In genomic region chr9:20622330-20623020, GRCh38 we compare ENCODE assay signal across 8 cellular contexts. TPM values are rescaled to one million over a fixed set of nuclear protein-coding genes. Genes with fewer than 3 reads are reported as not detected.
DNase-seq lines count a peak whose midpoint lies in the region; ATAC-seq and TF ChIP-seq lines count a peak whose summit lies in the region.

TSS of gene MLLT3 (minus strand) at chr9:20622499.

- peak; percentile 84 for ATAC-seq in GM19372 (IDR thresholded peaks at IDR 0.05; ENCODE audit: low read depth, unreplicated experiment)
- peak; percentile 85 for ATAC-seq in HG03521 (IDR thresholded peaks at IDR 0.05; ENCODE audit: unreplicated experiment)
- peak; percentile 84 for ATAC-seq in activated CD8-positive, alpha-beta T cell treated with anti-CD3 and anti-CD28 coated beads, Interleukin-2, amount 10 ng/mL, durations not matched to agents 7 days and 5 days

- CTCF ChIA-PET in activated CD8-positive, alpha-beta T cell treated with anti-CD3 and anti-CD28 coated beads, Interleukin-2, amount 10 ng/mL, durations not matched to agents 7 days and 5 days (lab: Charles Lee), result interaction anchor here (0.6 to 6.6 kb wide), 33 partner anchors 12 to 698 kb away, joined by 3 to 115 read pairs (median 4); partner anchors contain the start of gene FOCAD

- peaks cover under 1% of the 10 kb centered on the region for H3K27me3 Mint-ChIP-seq in activated CD8-positive, alpha-beta T cell treated with anti-CD3 and anti-CD28 coated beads, Interleukin-2, amount 10 ng/mL, durations not matched to agents 7 days and 5 days (ENCODE audit: low read depth)

- no peaks in the 10 kb centered on the region for H3K9me3 Mint-ChIP-seq in activated CD8-positive, alpha-beta T cell treated with anti-CD3 and anti-CD28 coated beads, Interleukin-2, amount 10 ng/mL, durations not matched to agents 7 days and 5 days (ENCODE audit: insufficient read depth)

- H3K4me3 Mint-ChIP-seq in activated CD8-positive, alpha-beta T cell treated with anti-CD3 and anti-CD28 coated beads, Interleukin-2, amount 10 ng/mL, durations not matched to agents 7 days and 5 days, result peak within 1 kb of the TSS; percentile 94

- H3K36me3 Mint-ChIP-seq in activated CD8-positive, alpha-beta T cell treated with anti-CD3 and anti-CD28 coated beads, Interleukin-2, amount 10 ng/mL, durations not matched to agents 7 days and 5 days (ENCODE audit: low read depth), result peaks cover 39% of the 10 kb centered on the region

- H3K27ac Mint-ChIP-seq in activated CD8-positive, alpha-beta T cell treated with anti-CD3 and anti-CD28 coated beads, Interleukin-2, amount 10 ng/mL, durations not matched to agents 7 days and 5 days, result peak within 1 kb of the TSS; percentile 94

- peak; percentile 98 for DNase-seq in NCI-H748 (lab: John Stamatoyannopoulos, UW; ENCODE audit: unreplicated experiment)
- peak; percentile 98 for DNase-seq in activated CD8-positive, alpha-beta T cell treated with anti-CD3 and anti-CD28 coated beads, Interleukin-2, amount 10 ng/mL, durations not matched to agents 7 days and 5 days
- peak; percentile 96 for DNase-seq in effector CD4-positive, alpha-beta T cell
- peak; percentile 96 for DNase-seq in lung microvascular endothelial cell (ENCODE audit: low read depth in 2 of 2)
- peak; percentile 88 to 96 (median 95) for DNase-seq in stimulated activated CD4-positive, alpha-beta T cell treated with anti-CD3 and anti-CD28 coated beads, TNF-alpha, amount 100 ng/mL, for 4 hours (ENCODE audit: low read depth in 3 of 3)

- no peak for TF ChIP-seq CTCF in C4-2B (conservative IDR thresholded peaks at IDR 0.05)

- POLR2A ChIA-PET in activated CD8-positive, alpha-beta T cell treated with anti-CD3 and anti-CD28 coated beads, Interleukin-2, amount 10 ng/mL, durations not matched to agents 7 days and 5 days (lab: Charles Lee), result interaction anchor here (0.6 to 2.4 kb wide), 38 partner anchors 8 to 624 kb away, joined by 3 to 27 read pairs (median 4); partner anchors contain the start of genes FOCAD and HACD4

- H3K4me1 Mint-ChIP-seq in activated CD8-positive, alpha-beta T cell treated with anti-CD3 and anti-CD28 coated beads, Interleukin-2, amount 10 ng/mL, durations not matched to agents 7 days and 5 days (ENCODE audit: low read depth), result peaks cover 39% of the 10 kb centered on the region

- peak within 1 kb of the TSS; percentile 73 for H3K27ac ChIP-seq in C4-2B

RNA-seq across cellular contexts. Expression of gene MLLT3, which starts in this region (rescaled TPM):
- 100 to 1,000 TPM; 112 to 114 TPM for total RNA-seq in activated CD8-positive, alpha-beta T cell treated with anti-CD3 and anti-CD28 coated beads, Interleukin-2, amount 10 ng/mL, durations not matched to agents 7 days and 5 days
- total RNA-seq in lung microvascular endothelial cell, result 3.8 and 4.1 TPM in 2 replicates

Comparison
In these comparisons a context has a peak if more than half of its experiments do, and no peak if none do; other contexts are left out.
1. Peak in every context shown above with its lines: DNase-seq, ATAC-seq and H3K27ac ChIP-seq.
2. RNA of gene MLLT3 (total RNA-seq): 112 to 114 TPM in activated CD8-positive, alpha-beta T cell treated with anti-CD3 and anti-CD28 coated beads, Interleukin-2, amount 10 ng/mL, durations not matched to agents 7 days and 5 days; 3.8 to 4.1 TPM in lung microvascular endothelial cell; every median in the first group is over 10 times any median in the second.